Comparison of ENCODE assay signal across 31 cellular contexts in genomic region chr16:7158481-7158880, GRCh38.
"Had no signal": no experiment of that assay in that cellular context is flagged by ENCODE, and none has a peak within 500 bp of the region (broad histone marks: within the 10 kb centered on the region; RNA-seq: fewer than 3 reads in every experiment).

No MANE protein-coding gene starts in this region.

- H3K9me3 Mint-ChIP-seq: dendritic cell treated with granulocyte-macrophage colony-stimulating factor and Interleukin-4, amounts not matched to agents 40 ng/mL and 50 ng/mL, for 4 days; endodermal cell had no signal

- H3K27ac Mint-ChIP-seq: activated CD4-positive, alpha-beta memory T cell treated with anti-CD3 and anti-CD28 coated beads for 36 hours; activated CD4-positive, alpha-beta T cell treated with anti-CD3 and anti-CD28 coated beads for 36 hours; activated CD4-positive, alpha-beta T cell treated with anti-CD3 and anti-CD28 coated beads, Interleukin-2, amount 10 ng/mL, durations not matched to agents 24 days and 14 days; activated CD8-positive, alpha-beta memory T cell treated with anti-CD3 and anti-CD28 coated beads, Interleukin-2, amount 10 ng/mL, durations not matched to agents 7 days and 5 days; activated CD8-positive, alpha-beta T cell treated with anti-CD3 and anti-CD28 coated beads, Interleukin-2, amount 10 ng/mL, durations not matched to agents 7 days and 5 days; activated naive CD4-positive, alpha-beta T cell treated with anti-CD3 and anti-CD28 coated beads, Interleukin-2, amount 10 ng/mL, durations not matched to agents 7 days and 5 days; activated naive CD4-positive, alpha-beta T cell treated with anti-CD3 and anti-CD28 coated beads, Interleukin-2, amount 50 U/mL, for 72 hours; activated naive CD8-positive, alpha-beta T cell treated with anti-CD3 and anti-CD28 coated beads, Interleukin-2, amount 10 ng/mL, durations not matched to agents 7 days and 5 days; activated T-cell treated with anti-CD3 and anti-CD28 coated beads, Interleukin-2, amount 50 U/mL, for 72 hours; brain; dendritic cell treated with granulocyte-macrophage colony-stimulating factor and Interleukin-4, amounts not matched to agents 40 ng/mL and 50 ng/mL, for 4 days; endodermal cell; T-helper 17 cell had no signal

- H3K27me3 Mint-ChIP-seq: activated CD4-positive, alpha-beta memory T cell treated with anti-CD3 and anti-CD28 coated beads for 36 hours; activated CD4-positive, alpha-beta T cell treated with anti-CD3 and anti-CD28 coated beads for 36 hours; activated CD4-positive, alpha-beta T cell treated with anti-CD3 and anti-CD28 coated beads, Interleukin-2, amount 10 ng/mL, durations not matched to agents 24 days and 14 days; activated CD8-positive, alpha-beta memory T cell treated with anti-CD3 and anti-CD28 coated beads, Interleukin-2, amount 10 ng/mL, durations not matched to agents 7 days and 5 days; activated naive CD4-positive, alpha-beta T cell treated with anti-CD3 and anti-CD28 coated beads, Interleukin-2, amount 10 ng/mL, durations not matched to agents 7 days and 5 days; activated naive CD8-positive, alpha-beta T cell treated with anti-CD3 and anti-CD28 coated beads, Interleukin-2, amount 10 ng/mL, durations not matched to agents 7 days and 5 days; central memory CD8-positive, alpha-beta T cell; dendritic cell treated with granulocyte-macrophage colony-stimulating factor and Interleukin-4, amounts not matched to agents 40 ng/mL and 50 ng/mL, for 4 days; T-helper 17 cell had no signal

- H3K4me1 ChIP-seq: ascending aorta, breast epithelium, esophagus squamous epithelium, gastroesophageal sphincter, heart right ventricle had no signal

- H3K36me3 ChIP-seq: ascending aorta, breast epithelium, esophagus squamous epithelium, gastroesophageal sphincter, heart right ventricle had no signal

- H3K27me3 ChIP-seq: ascending aorta, breast epithelium, esophagus squamous epithelium, gastroesophageal sphincter, heart right ventricle had no signal

- ATAC-seq: activated CD4-positive, alpha-beta T cell treated with anti-CD3 and anti-CD28 coated beads for 36 hours; activated CD8-positive, alpha-beta memory T cell treated with anti-CD3 and anti-CD28 coated beads, Interleukin-2, amount 10 ng/mL, durations not matched to agents 7 days and 5 days; activated CD8-positive, alpha-beta T cell treated with anti-CD3 and anti-CD28 coated beads, Interleukin-2, amount 10 ng/mL, durations not matched to agents 7 days and 5 days; activated naive CD4-positive, alpha-beta T cell treated with anti-CD3 and anti-CD28 coated beads, Interleukin-2, amount 50 U/mL, for 72 hours; activated T-cell treated with anti-CD3 and anti-CD28 coated beads, Interleukin-2, amount 50 U/mL, for 72 hours; gastroesophageal sphincter; heart right ventricle; T-helper 17 cell had no signal

- DNase-seq: activated CD4-positive, alpha-beta memory T cell treated with anti-CD3 and anti-CD28 coated beads for 36 hours; activated CD4-positive, alpha-beta T cell treated with anti-CD3 and anti-CD28 coated beads for 36 hours; activated CD4-positive, alpha-beta T cell treated with anti-CD3 and anti-CD28 coated beads, Interleukin-2, amount 10 ng/mL, durations not matched to agents 24 days and 14 days; activated CD4-positive, CD25-positive, alpha-beta regulatory T cell; activated CD4-positive, CD25-positive, alpha-beta regulatory T cell treated with anti-CD3 and anti-CD28 coated beads, Interleukin-2, amount 50 U/mL, for 72 hours; activated CD8-positive, alpha-beta memory T cell treated with anti-CD3 and anti-CD28 coated beads, Interleukin-2, amount 10 ng/mL, durations not matched to agents 7 days and 5 days; activated CD8-positive, alpha-beta memory T cell treated with anti-CD3 and anti-CD28 coated beads, Interleukin-2, amount 50 U/mL, for 4 hours; activated CD8-positive, alpha-beta T cell treated with anti-CD3 and anti-CD28 coated beads, Interleukin-2, amount 10 ng/mL, durations not matched to agents 7 days and 5 days; activated gamma-delta T cell; activated naive CD4-positive, alpha-beta T cell; activated naive CD4-positive, alpha-beta T cell treated with anti-CD3 and anti-CD28 coated beads, Interleukin-2, amount 10 ng/mL, durations not matched to agents 7 days and 5 days; activated naive CD8-positive, alpha-beta T cell treated with anti-CD3 and anti-CD28 coated beads, Interleukin-2, amount 10 ng/mL, durations not matched to agents 7 days and 5 days; activated T-cell treated with anti-CD3 and anti-CD28 coated beads, Interleukin-2, amount 50 U/mL, for 1 hour; activated T-cell treated with anti-CD3 and anti-CD28 coated beads, Interleukin-2, amount 50 U/mL, for 72 hours; dorsolateral prefrontal cortex; effector memory CD4-positive, alpha-beta T cell; endodermal cell; erythroblast; esophagus squamous epithelium; foreskin melanocyte; heart right ventricle; T-helper 1 cell; T-helper 17 cell had no signal

- H3K9me3 ChIP-seq: ascending aorta, esophagus squamous epithelium, gastroesophageal sphincter had no signal

- H3K4me3 ChIP-seq: ascending aorta, breast epithelium, coronary artery, dorsolateral prefrontal cortex, esophagus squamous epithelium, gastroesophageal sphincter, heart right ventricle had no signal

- H3K27ac ChIP-seq: ascending aorta, breast epithelium, coronary artery, dorsolateral prefrontal cortex, esophagus squamous epithelium, gastroesophageal sphincter, heart right ventricle had no signal

- H3K4me1 Mint-ChIP-seq: activated CD4-positive, alpha-beta T cell treated with anti-CD3 and anti-CD28 coated beads for 36 hours; activated CD4-positive, alpha-beta T cell treated with anti-CD3 and anti-CD28 coated beads, Interleukin-2, amount 10 ng/mL, durations not matched to agents 24 days and 14 days; activated CD8-positive, alpha-beta memory T cell treated with anti-CD3 and anti-CD28 coated beads, Interleukin-2, amount 10 ng/mL, durations not matched to agents 7 days and 5 days; activated naive CD4-positive, alpha-beta T cell treated with anti-CD3 and anti-CD28 coated beads, Interleukin-2, amount 10 ng/mL, durations not matched to agents 7 days and 5 days; activated naive CD8-positive, alpha-beta T cell treated with anti-CD3 and anti-CD28 coated beads, Interleukin-2, amount 10 ng/mL, durations not matched to agents 7 days and 5 days; central memory CD8-positive, alpha-beta T cell; endodermal cell; T-helper 17 cell had no signal

- H3K36me3 Mint-ChIP-seq: activated CD4-positive, alpha-beta memory T cell treated with anti-CD3 and anti-CD28 coated beads for 36 hours; activated CD8-positive, alpha-beta memory T cell treated with anti-CD3 and anti-CD28 coated beads, Interleukin-2, amount 10 ng/mL, durations not matched to agents 7 days and 5 days; activated naive CD4-positive, alpha-beta T cell treated with anti-CD3 and anti-CD28 coated beads, Interleukin-2, amount 10 ng/mL, durations not matched to agents 7 days and 5 days; activated naive CD8-positive, alpha-beta T cell treated with anti-CD3 and anti-CD28 coated beads, Interleukin-2, amount 10 ng/mL, durations not matched to agents 7 days and 5 days; brain had no signal

- H3K4me3 Mint-ChIP-seq: activated CD4-positive, alpha-beta memory T cell treated with anti-CD3 and anti-CD28 coated beads for 36 hours; activated CD4-positive, alpha-beta T cell treated with anti-CD3 and anti-CD28 coated beads for 36 hours; activated CD4-positive, alpha-beta T cell treated with anti-CD3 and anti-CD28 coated beads, Interleukin-2, amount 10 ng/mL, durations not matched to agents 24 days and 14 days; activated CD8-positive, alpha-beta memory T cell treated with anti-CD3 and anti-CD28 coated beads, Interleukin-2, amount 10 ng/mL, durations not matched to agents 7 days and 5 days; activated CD8-positive, alpha-beta T cell treated with anti-CD3 and anti-CD28 coated beads, Interleukin-2, amount 10 ng/mL, durations not matched to agents 7 days and 5 days; activated naive CD4-positive, alpha-beta T cell treated with anti-CD3 and anti-CD28 coated beads, Interleukin-2, amount 10 ng/mL, durations not matched to agents 7 days and 5 days; activated naive CD8-positive, alpha-beta T cell treated with anti-CD3 and anti-CD28 coated beads, Interleukin-2, amount 10 ng/mL, durations not matched to agents 7 days and 5 days; activated T-cell treated with anti-CD3 and anti-CD28 coated beads, Interleukin-2, amount 50 U/mL, for 72 hours; brain; central memory CD8-positive, alpha-beta T cell; dendritic cell treated with granulocyte-macrophage colony-stimulating factor and Interleukin-4, amounts not matched to agents 40 ng/mL and 50 ng/mL, for 4 days; endodermal cell; T-helper 17 cell had no signal
